8 cellular contexts compared by ENCODE assay signal in the genomic region with DNA sequence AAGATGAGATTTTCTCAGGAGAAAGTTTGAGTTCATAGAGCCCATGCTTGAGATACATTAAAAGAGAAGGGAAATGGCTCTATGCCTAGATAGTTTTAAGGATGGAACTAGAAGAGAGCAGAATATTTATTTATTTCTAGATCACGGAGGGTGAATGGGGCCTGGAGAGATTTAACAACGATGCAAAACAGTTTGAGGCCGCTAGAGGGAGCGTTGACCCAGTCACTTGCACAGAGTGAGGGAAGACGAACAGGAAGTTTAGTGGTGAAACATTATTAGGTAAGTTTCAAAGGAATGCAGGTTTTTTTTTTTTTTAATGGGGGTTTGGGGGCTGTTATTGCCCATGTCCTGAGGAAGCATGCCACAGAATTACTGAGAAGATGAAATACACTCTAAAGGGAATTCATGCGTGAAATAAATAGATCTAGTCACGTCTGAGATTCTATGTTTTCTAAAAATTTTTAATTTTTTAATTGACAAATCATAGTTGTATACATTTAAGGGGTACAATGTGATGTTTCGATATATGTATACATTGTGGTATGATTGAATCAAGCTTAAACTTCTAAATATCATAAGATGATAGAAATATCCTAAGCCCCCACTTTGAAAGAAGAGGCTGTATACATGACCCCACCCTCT. TPM values are rescaled to one million over a fixed set of nuclear protein-coding genes. Genes with fewer than 3 reads are reported as not detected.
DNase-seq lines count a peak whose midpoint lies in the region; TF ChIP-seq lines count a peak whose summit lies in the region.
"Had no signal": no experiment of that assay in that cellular context is flagged by ENCODE, and none has a peak within 500 bp of the region (broad histone marks: within the 10 kb centered on the region; RNA-seq: fewer than 3 reads in every experiment).

No MANE protein-coding gene starts in this region.

- H3K27ac ChIP-seq in spleen, result no peak overlapping the region

- TF ChIP-seq POLR2A in spleen (IDR thresholded peaks at IDR 0.05), result no peak

- H3K4me3 ChIP-seq in GM12875 (ENCODE audit: low read depth, low read length), result no peak overlapping the region
- no peak overlapping the region for H3K4me3 ChIP-seq in HAP-1
- H3K4me3 ChIP-seq in spleen, result no peak overlapping the region

- H3K27me3 ChIP-seq in HAP-1 (ENCODE audit: low read depth) (peaks cover 8% of the 10 kb centered on the region), spleen (replicated peaks in 1 of 7) (peaks cover 0 to 7% (median 0%) of the 10 kb centered on the region in 7 donors)

- DNase-seq in HAP-1 (ENCODE audit: low spot score in 2 of 2), result peak; percentile 60 to 78
- peak; percentile 59 for DNase-seq in M059J (ENCODE audit: low read depth)
- DNase-seq in T-helper 1 cell, result peak; percentile 18 to 63 (median 37)
- peak; percentile 75 for DNase-seq in amniotic epithelial cell (ENCODE audit: low read depth)
- DNase-seq in hippocampal formation (lab: John Stamatoyannopoulos, UW), result peak; percentile 37 to 63
- DNase-seq in spleen, result peak; percentile 79

- peak; percentile 81 for TF ChIP-seq CTCF in GM12875 (IDR thresholded peaks at IDR 0.05; ENCODE audit: borderline replicate concordance, insufficient read depth, low read depth, low read length)
- peak; percentile 51 to 80 (median 68) for TF ChIP-seq CTCF in spleen (IDR thresholded peaks at IDR 0.05 in 8 of 11, conservative IDR thresholded peaks at IDR 0.05 in 3 of 11)

- WGBS in spleen, 5 donors, result 17 to 24% (median 21%) methylated on average over 8 of the region's 8 CpGs

- H3K36me3 ChIP-seq in HAP-1 (replicated peaks) (no peaks in the 10 kb centered on the region), spleen (no peaks in the 10 kb centered on the region)

- no peaks in the 10 kb centered on the region; the same call in none of the 2 replicates for H3K4me1 ChIP-seq in HAP-1
- peaks cover 0 to 4% (median 0%) of the 10 kb centered on the region in 6 donors for H3K4me1 ChIP-seq in spleen

- intact Hi-C loops in spleen (cut with DNase I; ENCODE audit: low total_unique reads), result no loop called here

- in situ Hi-C loops in HAP-1 (cut with MboI; ENCODE audit: low sequenced_read_pairs), result no loop called here

- H3K9me3 ChIP-seq in HAP-1, result no peaks in the 10 kb centered on the region
- H3K9me3 ChIP-seq in spleen, result no peaks in the 10 kb centered on the region

RNA-seq across cellular contexts. Expression of a gene that starts 14.8 kb away (rescaled TPM):
- total RNA-seq in M059J (2014; rRNA removed; shearing (Covaris generic)), result not detected in 2 replicates
- 1 to 10 TPM in 1 of 7 donors, not detected in 6; 2.1 TPM for total RNA-seq in spleen
- under 1 TPM; 0.09 to 0.58 (median 0.24) TPM for polyA plus RNA-seq in spleen

RNA-seq across cellular contexts. Expression of a gene that starts 31.4 kb away (rescaled TPM):
- not detected in 2 replicates for total RNA-seq in M059J (2014; rRNA removed; shearing (Covaris generic))
- not detected for total RNA-seq in spleen
- polyA plus RNA-seq in spleen, result not detected
- total RNA-seq: skeletal muscle tissue had no signal

RNA-seq across cellular contexts. Expression of a gene that starts 44.9 kb away (rescaled TPM):
- total RNA-seq in M059J (2014; rRNA removed; shearing (Covaris generic)), result not detected in 2 replicates
- total RNA-seq in spleen, result not detected
- not detected for polyA plus RNA-seq in spleen
- total RNA-seq: skeletal muscle tissue had no signal

RNA-seq across cellular contexts. Expression of a gene that starts 53.9 kb away (rescaled TPM):
- not detected in 2 replicates for total RNA-seq in M059J (2014; rRNA removed; shearing (Covaris generic))
- 10 to 100 TPM; 15.4 to 37.1 (median 17.3) TPM for total RNA-seq in spleen
- polyA plus RNA-seq in spleen, result 10 to 100 TPM in 1 of 3 donors, 1 to 10 TPM in 2; 6.0 to 11.0 (median 9.5) TPM
